Comparison of ENCODE assay signal across 14 cellular contexts in the genomic region with DNA sequence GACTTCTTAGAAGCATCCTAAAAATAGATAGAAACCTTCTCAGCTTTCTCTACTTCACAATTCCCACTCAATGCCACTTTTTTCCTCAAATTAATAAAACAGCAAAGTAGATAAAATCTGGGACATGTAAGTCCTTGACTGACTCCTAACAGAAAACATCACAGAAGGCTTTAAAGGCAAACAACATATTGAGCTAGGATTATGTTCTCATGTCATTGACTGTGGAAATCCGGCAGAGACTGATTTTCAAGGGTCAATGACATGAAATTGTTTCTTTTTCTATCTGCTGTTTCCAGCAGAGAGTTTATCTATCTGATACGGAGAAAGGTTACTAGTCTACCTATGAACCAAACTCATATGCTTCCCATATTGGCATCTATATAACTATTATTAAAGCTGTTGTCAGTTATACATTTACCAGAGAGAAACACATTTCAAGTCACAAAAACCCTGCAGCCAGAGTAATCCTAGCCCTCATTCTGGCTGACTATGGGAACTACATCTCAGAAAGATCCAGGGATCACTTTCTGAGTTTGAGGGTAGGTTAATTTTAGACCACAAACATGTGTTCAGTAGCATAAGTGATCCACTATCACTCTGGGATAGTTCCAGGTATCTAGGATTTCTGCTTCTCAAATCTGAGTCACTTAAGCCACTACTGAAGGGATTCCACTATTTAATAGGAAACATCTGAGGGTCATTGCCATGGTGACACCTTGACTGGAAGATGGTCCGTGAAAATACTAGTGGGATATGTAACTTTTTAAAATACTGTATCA.
DNase-seq lines count a peak whose midpoint lies in the region; ATAC-seq and TF ChIP-seq lines count a peak whose summit lies in the region.
"Had no signal": no experiment of that assay in that cellular context is flagged by ENCODE, and none has a peak within 500 bp of the region (broad histone marks: within the 10 kb centered on the region; RNA-seq: fewer than 3 reads in every experiment).

No MANE protein-coding gene starts in this region.

- 34 to 62% (median 51%) methylated on average over 3 of the region's 3 CpGs for WGBS in heart left ventricle, 4 donors
- WGBS in body of pancreas, 2 donors, result 70% methylated on average over 3 of the region's 3 CpGs

- peak overlapping the region; percentile 25 for H3K27ac Mint-ChIP-seq in stimulated activated naive B cell treated with anti-CD40 and anti-IgM and Interleukin-4, amounts not matched to agents 10 μg/mL and 1 μg/mL and 100 μg/mL, for 72 hours
- H3K27ac Mint-ChIP-seq: CD4-positive, alpha-beta T cell had no signal

- H3K4me3 ChIP-seq in right atrium auricular region, result no peak overlapping the region
- no peak overlapping the region for H3K4me3 ChIP-seq in heart left ventricle
- H3K4me3 ChIP-seq in body of pancreas, result no peak overlapping the region
- H3K4me3 ChIP-seq: mucosa of descending colon had no signal

- no peak for TF ChIP-seq CTCF in right atrium auricular region (IDR thresholded peaks at IDR 0.05)
- no peak for TF ChIP-seq CTCF in heart left ventricle (IDR thresholded peaks at IDR 0.05)
- TF ChIP-seq CTCF in body of pancreas (IDR thresholded peaks at IDR 0.05), result no peak

- peaks cover 2 to 10% of the 10 kb centered on the region in 2 donors for H3K36me3 Mint-ChIP-seq in stimulated activated naive B cell treated with anti-CD40 and anti-IgM and Interleukin-4, amounts not matched to agents 10 μg/mL and 1 μg/mL and 100 μg/mL, for 72 hours

- H3K9me3 Mint-ChIP-seq in stimulated activated naive B cell treated with anti-CD40 and anti-IgM and Interleukin-4, amounts not matched to agents 10 μg/mL and 1 μg/mL and 100 μg/mL, for 72 hours, result no peaks in the 10 kb centered on the region
- H3K9me3 Mint-ChIP-seq: CD4-positive, alpha-beta T cell had no signal

- TF ChIP-seq POLR2A in heart left ventricle (IDR thresholded peaks at IDR 0.05) (no peak), body of pancreas (IDR thresholded peaks at IDR 0.05) (no peak)

- H3K36me3 ChIP-seq in right atrium auricular region, result no peaks in the 10 kb centered on the region
- peaks cover 0 to 12% (median 0%) of the 10 kb centered on the region in 9 donors for H3K36me3 ChIP-seq in heart left ventricle
- no peaks in the 10 kb centered on the region for H3K36me3 ChIP-seq in body of pancreas (replicated peaks in 1 of 2; ENCODE audit: insufficient read depth in 1 of 2, low read depth in 2 of 2)

- H3K4me3 Mint-ChIP-seq in stimulated activated naive B cell treated with anti-CD40 and anti-IgM and Interleukin-4, amounts not matched to agents 10 μg/mL and 1 μg/mL and 100 μg/mL, for 72 hours, result no peak overlapping the region
- H3K4me3 Mint-ChIP-seq: CD4-positive, alpha-beta T cell had no signal

- no peaks in the 10 kb centered on the region for H3K27me3 Mint-ChIP-seq in stimulated activated naive B cell treated with anti-CD40 and anti-IgM and Interleukin-4, amounts not matched to agents 10 μg/mL and 1 μg/mL and 100 μg/mL, for 72 hours
- H3K27me3 Mint-ChIP-seq: CD4-positive, alpha-beta T cell had no signal

- peaks cover 36 to 45% of the 10 kb centered on the region in 2 donors for H3K4me1 Mint-ChIP-seq in stimulated activated naive B cell treated with anti-CD40 and anti-IgM and Interleukin-4, amounts not matched to agents 10 μg/mL and 1 μg/mL and 100 μg/mL, for 72 hours

- no peak for DNase-seq in Right ventricle myocardium superior
- DNase-seq in right atrium auricular region (ENCODE audit: low spot score), result no peak
- DNase-seq in heart left ventricle, result no peak
- no peak for DNase-seq in stimulated activated naive B cell treated with anti-CD40 and anti-IgM and Interleukin-4, amounts not matched to agents 10 μg/mL and 1 μg/mL and 100 μg/mL, for 72 hours
- DNase-seq in body of pancreas, result no peak
- DNase-seq: activated CD4-positive, alpha-beta T cell treated with anti-CD3 and anti-CD28 coated beads for 4 hours; activated effector memory CD4-positive, alpha-beta T cell treated with Interleukin-2 at 50 U/mL for 16 hours; CD4-positive, alpha-beta T cell; cortex of kidney; glutamatergic neuron; mucosa of descending colon had no signal

- H3K9me3 ChIP-seq in right atrium auricular region, result no peaks in the 10 kb centered on the region
- H3K9me3 ChIP-seq in heart left ventricle, result no peaks in the 10 kb centered on the region
- no peaks in the 10 kb centered on the region for H3K9me3 ChIP-seq in body of pancreas
- H3K9me3 ChIP-seq: mucosa of descending colon had no signal

- intact Hi-C loops in Right ventricle myocardium superior (cut with DNase I), result no loop called here
- intact Hi-C loops in heart left ventricle (cut with DNase I), result no loop called here
- intact Hi-C loops in body of pancreas (cut with DNase I), result no loop called here

- peak overlapping the region in 1 of 2 donors; percentile 14 for H3K27ac ChIP-seq in right atrium auricular region
- peak overlapping the region in 2 of 12 donors; percentile 19 to 71 for H3K27ac ChIP-seq in heart left ventricle
- H3K27ac ChIP-seq in body of pancreas, result no peak overlapping the region

- H3K4me1 ChIP-seq in right atrium auricular region (peaks cover 0 to 14% of the 10 kb centered on the region in 2 donors), heart left ventricle (peaks cover 5 to 33% (median 19%) of the 10 kb centered on the region in 12 donors), body of pancreas (peaks cover 31% of the 10 kb centered on the region)

- no peaks in the 10 kb centered on the region for H3K27me3 ChIP-seq in right atrium auricular region
- H3K27me3 ChIP-seq in heart left ventricle, result no peaks in the 10 kb centered on the region
- H3K27me3 ChIP-seq in body of pancreas, result no peaks in the 10 kb centered on the region

- ATAC-seq in Right ventricle myocardium superior (ENCODE audit: poor library complexity), result peak; percentile 92
- peak; percentile 84 for ATAC-seq in SK-N-SH treated with all-trans-retinoic acid at 6 μM for 48 hours
- peak in 3 of 4 donors; percentile 57 to 83 (median 66) for ATAC-seq in heart left ventricle
- ATAC-seq in stimulated activated naive B cell treated with anti-CD40 and anti-IgM and Interleukin-4, amounts not matched to agents 10 μg/mL and 1 μg/mL and 100 μg/mL, for 72 hours (replicated peaks), result no peak
- ATAC-seq in HG03469 (IDR thresholded peaks at IDR 0.05; ENCODE audit: unreplicated experiment), result no peak
- no peak for ATAC-seq in HG03432 (IDR thresholded peaks at IDR 0.05; ENCODE audit: unreplicated experiment)
- ATAC-seq in body of pancreas, result no peak

TF ChIP-seq in SK-N-SH treated with all-trans-retinoic acid at 6 μM for 48 hours, 23 proteins besides CTCF, POLR2A, EP300 and RAD21:
- TF ChIP-seq SNAI2 (CRISPR knock-in tag; IDR thresholded peaks at IDR 0.05) (no peak), ARNTL (CRISPR knock-in tag; IDR thresholded peaks at IDR 0.05; ENCODE audit: borderline replicate concordance, low read depth) (no peak), RARB (CRISPR knock-in tag; IDR thresholded peaks at IDR 0.05) (no peak), ZNF8 (CRISPR knock-in tag; IDR thresholded peaks at IDR 0.05) (no peak), ESRRG (CRISPR knock-in tag; IDR thresholded peaks at IDR 0.05) (no peak)
- TF ChIP-seq, protein P1, sequence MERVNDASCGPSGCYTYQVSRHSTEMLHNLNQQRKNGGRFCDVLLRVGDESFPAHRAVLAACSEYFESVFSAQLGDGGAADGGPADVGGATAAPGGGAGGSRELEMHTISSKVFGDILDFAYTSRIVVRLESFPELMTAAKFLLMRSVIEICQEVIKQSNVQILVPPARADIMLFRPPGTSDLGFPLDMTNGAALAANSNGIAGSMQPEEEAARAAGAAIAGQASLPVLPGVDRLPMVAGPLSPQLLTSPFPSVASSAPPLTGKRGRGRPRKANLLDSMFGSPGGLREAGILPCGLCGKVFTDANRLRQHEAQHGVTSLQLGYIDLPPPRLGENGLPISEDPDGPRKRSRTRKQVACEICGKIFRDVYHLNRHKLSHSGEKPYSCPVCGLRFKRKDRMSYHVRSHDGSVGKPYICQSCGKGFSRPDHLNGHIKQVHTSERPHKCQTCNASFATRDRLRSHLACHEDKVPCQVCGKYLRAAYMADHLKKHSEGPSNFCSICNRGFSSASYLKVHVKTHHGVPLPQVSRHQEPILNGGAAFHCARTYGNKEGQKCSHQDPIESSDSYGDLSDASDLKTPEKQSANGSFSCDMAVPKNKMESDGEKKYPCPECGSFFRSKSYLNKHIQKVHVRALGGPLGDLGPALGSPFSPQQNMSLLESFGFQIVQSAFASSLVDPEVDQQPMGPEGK (CRISPR knock-in tag; IDR thresholded peaks at IDR 0.05; ENCODE audit: borderline replicate concordance), result no peak
TF ChIP-seq in SK-N-SH treated with all-trans-retinoic acid at 6 μM for 48 hours: peak in this region for 0.

Comparison
In these comparisons a context has a peak if more than half of its experiments do, and no peak if none do; other contexts are left out.
1. ATAC-seq: peak in Right ventricle myocardium superior (single experiment), SK-N-SH treated with all-trans-retinoic acid at 6 μM for 48 hours (single experiment) and heart left ventricle (3 of 4); none in stimulated activated naive B cell treated with anti-CD40 and anti-IgM and Interleukin-4, amounts not matched to agents 10 μg/mL and 1 μg/mL and 100 μg/mL, for 72 hours (0 of 2), HG03469 (single experiment), HG03432 (single experiment) and body of pancreas (single experiment).